8 cellular contexts compared by ENCODE assay signal in genomic region chr11:2901854-2902783, GRCh38. TPM values are rescaled to one million over a fixed set of nuclear protein-coding genes. Genes with fewer than 3 reads are reported as not detected.
DNase-seq lines count a peak whose midpoint lies in the region; ATAC-seq and TF ChIP-seq lines count a peak whose summit lies in the region.

No MANE protein-coding gene starts in this region.

- H4K8ac ChIP-seq in mesenchymal stem cell (ENCODE audit: low read length), result peak overlapping the region; percentile 99

- peaks cover 18% of the 10 kb centered on the region for H3K36me3 Mint-ChIP-seq in activated CD8-positive, alpha-beta T cell treated with anti-CD3 and anti-CD28 coated beads for 36 hours (ENCODE audit: low read depth)

- H3K27ac ChIP-seq in C4-2B, result peak overlapping the region; percentile 92
- H3K27ac ChIP-seq in mesenchymal stem cell (ENCODE audit: low read length, poor library complexity, severe bottlenecking), result no peak overlapping the region

- POLR2A ChIA-PET in activated CD8-positive, alpha-beta T cell treated with anti-CD3 and anti-CD28 coated beads for 36 hours (lab: Charles Lee), result interaction anchor here (0.5 to 3.2 kb wide), 5 partner anchors 10 to 202 kb away, joined by 3 to 15 read pairs (median 5); partner anchors contain the start of genes KCNQ1OT1 and PHLDA2

- TF ChIP-seq CTCF in C4-2B (conservative IDR thresholded peaks at IDR 0.05), result no peak
- no peak for TF ChIP-seq CTCF in activated CD8-positive, alpha-beta T cell treated with anti-CD3 and anti-CD28 coated beads for 36 hours (IDR thresholded peaks at IDR 0.05)

- H4K91ac ChIP-seq in mesenchymal stem cell (ENCODE audit: low read length), result peak overlapping the region; percentile 98

- H3K27me3 Mint-ChIP-seq in activated CD8-positive, alpha-beta T cell treated with anti-CD3 and anti-CD28 coated beads for 36 hours, result no peaks in the 10 kb centered on the region

- intact Hi-C loops in activated CD8-positive, alpha-beta T cell treated with anti-CD3 and anti-CD28 coated beads for 36 hours (cut with micrococcal nuclease), result no loop called here

- H2AK5ac ChIP-seq in mesenchymal stem cell (ENCODE audit: low read length, severe bottlenecking), result peak overlapping the region; percentile 81

- peak overlapping the region; percentile 95 for H2AFZ ChIP-seq in mesenchymal stem cell (ENCODE audit: low read depth, low read length)

- CTCF ChIA-PET in activated CD8-positive, alpha-beta T cell treated with anti-CD3 and anti-CD28 coated beads for 36 hours (lab: Charles Lee), result interaction anchor here (1.0 to 3.0 kb wide), 7 partner anchors 10 to 597 kb away, joined by 3 to 14 read pairs (median 5); partner anchors contain the start of gene PHLDA2

- H3K9me3 Mint-ChIP-seq in activated CD8-positive, alpha-beta T cell treated with anti-CD3 and anti-CD28 coated beads for 36 hours, result no peaks in the 10 kb centered on the region

- H3K36me3 ChIP-seq in mesenchymal stem cell (ENCODE audit: control insufficient read depth in 1 of 2, insufficient read depth in 2 of 2, low read depth in 1 of 2, low read length in 2 of 2), result peaks cover 4 to 13% of the 10 kb centered on the region in 2 experiments

- H2BK120ac ChIP-seq in mesenchymal stem cell (ENCODE audit: low read depth, low read length), result peak overlapping the region; percentile 94

- H3K27ac Mint-ChIP-seq in activated CD8-positive, alpha-beta T cell treated with anti-CD3 and anti-CD28 coated beads for 36 hours, result no peak overlapping the region

- peak overlapping the region in 1 of 2 experiments; percentile 75 for H3K23ac ChIP-seq in mesenchymal stem cell (ENCODE audit: low read length in 2 of 2)

- peaks cover 29% of the 10 kb centered on the region for H3K4me1 Mint-ChIP-seq in activated CD8-positive, alpha-beta T cell treated with anti-CD3 and anti-CD28 coated beads for 36 hours (ENCODE audit: low read depth)

- peak overlapping the region in 1 of 2 experiments; percentile 96 for H3K14ac ChIP-seq in mesenchymal stem cell (ENCODE audit: low read length in 2 of 2)

- H3K9ac ChIP-seq in mesenchymal stem cell (ENCODE audit: low read length), result peak overlapping the region; percentile 83

- 6% methylated on average over 54 of the region's 58 CpGs for WGBS in mesenchymal stem cell

- peaks cover 23% of the 10 kb centered on the region for H3K79me1 ChIP-seq in mesenchymal stem cell (replicated peaks; ENCODE audit: low read length, poor library complexity, severe bottlenecking)

- peak overlapping the region; percentile 94 to 98 for H3K18ac ChIP-seq in mesenchymal stem cell (ENCODE audit: low read depth in 1 of 2, low read length in 2 of 2)

- H3K9me3 ChIP-seq in mesenchymal stem cell (ENCODE audit: control insufficient read depth, low read length), result no peaks in the 10 kb centered on the region

- H2BK15ac ChIP-seq in mesenchymal stem cell (ENCODE audit: low read depth, poor library complexity, severe bottlenecking), result peak overlapping the region; percentile 100

- H3K4me2 ChIP-seq in mesenchymal stem cell (ENCODE audit: low read length, poor library complexity, severe bottlenecking), result peak overlapping the region; percentile 90

- H2BK5ac ChIP-seq in mesenchymal stem cell (ENCODE audit: low read depth, low read length, poor library complexity, severe bottlenecking), result peak overlapping the region; percentile 45

- peak; percentile 94 for ATAC-seq in GM19328 (IDR thresholded peaks at IDR 0.05; ENCODE audit: unreplicated experiment)
- ATAC-seq in HG03460 (IDR thresholded peaks at IDR 0.05; ENCODE audit: unreplicated experiment), result peak; percentile 90
- ATAC-seq in activated CD8-positive, alpha-beta T cell treated with anti-CD3 and anti-CD28 coated beads for 36 hours, result peak; percentile 93

- peak overlapping the region; percentile 66 for H3K4me3 Mint-ChIP-seq in activated CD8-positive, alpha-beta T cell treated with anti-CD3 and anti-CD28 coated beads for 36 hours

- peak overlapping the region; percentile 71 to 79 for H3K4ac ChIP-seq in mesenchymal stem cell (ENCODE audit: low read depth in 1 of 2, low read length in 2 of 2)

- H3K4me3 ChIP-seq in mesenchymal stem cell (ENCODE audit: insufficient read depth in 1 of 2, low read depth in 1 of 2, low read length in 2 of 2), result peak overlapping the region; percentile 78 to 89

- peaks cover 42% of the 10 kb centered on the region for H3K4me1 ChIP-seq in mesenchymal stem cell (ENCODE audit: control insufficient read depth, insufficient read depth, low read depth, low read length)

- H2BK12ac ChIP-seq in mesenchymal stem cell (ENCODE audit: low read length in 2 of 2), result peak overlapping the region; percentile 88 to 91

- no peaks in the 10 kb centered on the region for H3K27me3 ChIP-seq in mesenchymal stem cell (ENCODE audit: control insufficient read depth in 1 of 2, insufficient read depth in 1 of 2, low read length in 2 of 2)

- DNase-seq in NCI-H774 (lab: John Stamatoyannopoulos, UW) (peak; percentile 89), mesenchymal stem cell (peak; percentile 93)
- peak; percentile 97 for DNase-seq in activated CD8-positive, alpha-beta T cell treated with anti-CD3 and anti-CD28 coated beads for 36 hours
- DNase-seq in effector CD8-positive, alpha-beta T cell (lab: John Stamatoyannopoulos, UW), result peak; percentile 82
- DNase-seq in stimulated activated CD8-positive, alpha-beta memory T cell treated with anti-CD3 and anti-CD28 coated beads, Interleukin-12 subunit alpha, Interleukin-12 subunit beta, amount 100 ng/mL, for 4 hours (ENCODE audit: low read depth), result peak; percentile 72

RNA-seq across cellular contexts. Expression of gene CDKN1C, which starts 16.5 kb away (rescaled TPM):
- total RNA-seq in activated CD8-positive, alpha-beta T cell treated with anti-CD3 and anti-CD28 coated beads for 36 hours, result 1 to 10 TPM; 1.6 TPM
- polyA plus RNA-seq in mesenchymal stem cell (2013, experiment 1 of 2), result 29.4 TPM
- polyA plus RNA-seq in mesenchymal stem cell (2013, experiment 2 of 2), result 31.0 TPM

RNA-seq across cellular contexts. Expression of gene PHLDA2, which starts 27.1 kb away (rescaled TPM):
- total RNA-seq in activated CD8-positive, alpha-beta T cell treated with anti-CD3 and anti-CD28 coated beads for 36 hours, result 1 to 10 TPM; 3.6 to 3.7 TPM
- 272 TPM for polyA plus RNA-seq in mesenchymal stem cell (2013, experiment 1 of 2)
- 276 TPM for polyA plus RNA-seq in mesenchymal stem cell (2013, experiment 2 of 2)
